In the genomic region with DNA sequence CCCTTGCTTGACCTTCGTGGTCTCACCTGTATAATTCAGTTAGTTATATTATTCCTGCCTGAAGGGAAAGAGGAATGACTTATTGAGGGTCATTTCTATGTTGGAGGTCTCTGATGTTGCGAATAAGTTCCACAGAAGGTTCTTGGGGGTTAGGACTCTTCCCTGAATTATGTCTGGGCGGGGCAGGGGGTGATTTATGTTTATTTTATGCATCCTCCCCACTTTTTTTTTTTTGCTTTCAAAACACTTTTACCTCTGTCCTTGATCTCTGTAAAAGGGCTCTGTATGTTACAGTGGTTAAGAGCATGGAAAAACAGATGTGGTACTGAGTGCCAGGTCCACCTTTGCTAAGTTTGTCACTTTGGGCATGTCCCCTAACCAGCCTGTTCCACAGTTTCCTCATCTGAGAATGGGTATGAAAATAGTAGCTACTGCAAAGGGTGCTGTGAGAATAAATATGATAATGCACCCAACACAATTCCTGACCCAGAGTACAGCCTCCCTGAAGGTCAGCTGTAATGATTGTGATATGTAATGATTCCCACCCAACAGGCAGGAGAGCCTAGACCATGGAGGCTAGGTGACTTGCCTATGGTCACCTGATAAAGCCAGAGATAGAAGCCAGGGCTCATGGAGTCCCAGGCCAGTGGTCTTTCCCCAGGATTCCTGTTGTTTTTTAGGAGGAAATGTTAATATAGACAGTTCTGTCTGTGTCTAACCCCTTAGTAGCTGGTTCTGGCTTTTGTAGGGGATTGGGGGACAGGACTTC, we compare ENCODE assay signal across 1 cellular context.
TF ChIP-seq lines count a peak whose summit lies in the region.

No MANE protein-coding gene starts in this region.

TF ChIP-seq in IMR-90, 13 proteins besides CTCF, POLR2A, EP300 and RAD21:
- TF ChIP-seq FOS (IDR thresholded peaks at IDR 0.05; ENCODE audit: low read depth, low read length) (no peak), SMC3 (IDR thresholded peaks at IDR 0.05; ENCODE audit: low read depth, low read length) (no peak), MXI1 (IDR thresholded peaks at IDR 0.05; ENCODE audit: borderline replicate concordance, low read depth, low read length) (no peak), RCOR1 (IDR thresholded peaks at IDR 0.05; ENCODE audit: insufficient replicate concordance, low read length) (no peak), CHD1 (IDR thresholded peaks at IDR 0.05; ENCODE audit: low read depth, low read length) (no peak), MAZ (IDR thresholded peaks at IDR 0.05; ENCODE audit: borderline replicate concordance, low read depth, low read length) (no peak), MAFK (IDR thresholded peaks at IDR 0.05; ENCODE audit: low read depth, low read length) (no peak)
- TF ChIP-seq, protein P1, sequence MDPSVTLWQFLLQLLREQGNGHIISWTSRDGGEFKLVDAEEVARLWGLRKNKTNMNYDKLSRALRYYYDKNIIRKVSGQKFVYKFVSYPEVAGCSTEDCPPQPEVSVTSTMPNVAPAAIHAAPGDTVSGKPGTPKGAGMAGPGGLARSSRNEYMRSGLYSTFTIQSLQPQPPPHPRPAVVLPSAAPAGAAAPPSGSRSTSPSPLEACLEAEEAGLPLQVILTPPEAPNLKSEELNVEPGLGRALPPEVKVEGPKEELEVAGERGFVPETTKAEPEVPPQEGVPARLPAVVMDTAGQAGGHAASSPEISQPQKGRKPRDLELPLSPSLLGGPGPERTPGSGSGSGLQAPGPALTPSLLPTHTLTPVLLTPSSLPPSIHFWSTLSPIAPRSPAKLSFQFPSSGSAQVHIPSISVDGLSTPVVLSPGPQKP (IDR thresholded peaks at IDR 0.05; ENCODE audit: borderline replicate concordance, low read depth, low read length): no peak
TF ChIP-seq in IMR-90: peak in this region for 0.
